Comparison of ENCODE assay signal across 20 cellular contexts in genomic region chr22:21796863-21797262, GRCh38.
DNase-seq lines count a peak whose midpoint lies in the region; ATAC-seq and TF ChIP-seq lines count a peak whose summit lies in the region.
"Had no signal": no experiment of that assay in that cellular context is flagged by ENCODE, and none has a peak within 500 bp of the region (broad histone marks: within the 10 kb centered on the region; RNA-seq: fewer than 3 reads in every experiment).

No MANE protein-coding gene starts in this region.

- DNase-seq in Right ventricle myocardium inferior (ENCODE audit: missing footprints), result no peak
- DNase-seq in cardiac septum (ENCODE audit: low spot score), result no peak
- DNase-seq in caudate nucleus (lab: John Stamatoyannopoulos, UW), result peak in 34 of 61 donors; percentile 2 to 74 (median 29)
- no peak for DNase-seq in memory B cell (ENCODE audit: low spot score in 2 of 2)
- DNase-seq in thyroid gland, result peak; percentile 45 to 47
- no peak for DNase-seq in naive thymus-derived CD8-positive, alpha-beta T cell
- no peak for DNase-seq in stimulated activated effector memory CD8-positive, alpha-beta T cell treated with anti-CD3 and anti-CD28 coated beads, Interleukin-12 subunit alpha, Interleukin-12 subunit beta, amount 100 ng/mL, for 72 hours (ENCODE audit: low spot score in 2 of 2)
- no peak for DNase-seq in aorta
- DNase-seq: activated CD4-positive, alpha-beta T cell treated with anti-CD3 and anti-CD28 coated beads for 4 hours; activated naive CD8-positive, alpha-beta T cell treated with anti-CD3 and anti-CD28 coated beads, Interleukin-2, amount 10 ng/mL, durations not matched to agents 7 days and 5 days; activated T-cell treated with anti-CD3 and anti-CD28 coated beads for 4 hours; DMS79; H9; heart right ventricle; left lung; NCI-H1694; stimulated activated naive CD8-positive, alpha-beta T cell treated with anti-CD3 and anti-CD28 coated beads, Interleukin-15, Interleukin-2, amounts not matched to agents 100 U/mL and 50 U/mL, for 24 hours had no signal

- no peak overlapping the region for H3K4me3 Mint-ChIP-seq in memory B cell
- H3K4me3 Mint-ChIP-seq in naive thymus-derived CD8-positive, alpha-beta T cell, result no peak overlapping the region
- H3K4me3 Mint-ChIP-seq in stimulated activated effector memory CD8-positive, alpha-beta T cell treated with anti-CD3 and anti-CD28 coated beads, Interleukin-12 subunit alpha, Interleukin-12 subunit beta, amount 100 ng/mL, for 72 hours, result no peak overlapping the region
- H3K4me3 Mint-ChIP-seq: activated naive CD8-positive, alpha-beta T cell treated with anti-CD3 and anti-CD28 coated beads, Interleukin-2, amount 10 ng/mL, durations not matched to agents 7 days and 5 days; H9 had no signal

- 50 to 60% methylated on average over 4 to 5 of the region's 5 CpGs for WGBS in thyroid gland, 2 donors
- WGBS in aorta, 2 donors, result 55 to 57% methylated on average over 5 of the region's 5 CpGs

- H3K27ac ChIP-seq in caudate nucleus (ENCODE audit: low read depth, low read length) (no peak overlapping the region), thyroid gland (peak overlapping the region; percentile 81 to 90 (median 88)), aorta (ENCODE audit: low read depth in 1 of 2, low read length in 2 of 2) (no peak overlapping the region)
- H3K27ac ChIP-seq: epithelial cell of prostate, KMS-11 had no signal

- H3K4me3 ChIP-seq in thyroid gland (replicated peaks in 1 of 3) (no peak overlapping the region), aorta (ENCODE audit: low read length in 2 of 2) (no peak overlapping the region)
- H3K4me3 ChIP-seq: heart right ventricle, left lung, smooth muscle cell had no signal

- peak; percentile 37 for ATAC-seq in Right ventricle myocardium inferior
- no peak for ATAC-seq in memory B cell (ENCODE audit: low read depth)
- no peak for ATAC-seq in naive thymus-derived CD8-positive, alpha-beta T cell
- ATAC-seq in stimulated activated effector memory CD8-positive, alpha-beta T cell treated with anti-CD3 and anti-CD28 coated beads, Interleukin-12 subunit alpha, Interleukin-12 subunit beta, amount 100 ng/mL, for 72 hours, result no peak
- no peak for ATAC-seq in aorta (ENCODE audit: low FRiP score)
- ATAC-seq: left lung; stimulated activated naive CD8-positive, alpha-beta T cell treated with anti-CD3 and anti-CD28 coated beads, Interleukin-15, Interleukin-2, amounts not matched to agents 100 U/mL and 50 U/mL, for 24 hours had no signal

- H3K9me3 ChIP-seq in thyroid gland (no peaks in the 10 kb centered on the region), aorta (ENCODE audit: control insufficient read depth, low read length) (no peaks in the 10 kb centered on the region)
- H3K9me3 ChIP-seq: heart right ventricle, left lung had no signal

- POLR2A ChIA-PET in naive thymus-derived CD8-positive, alpha-beta T cell (lab: Charles Lee), result no interaction called here

- peaks cover 3% of the 10 kb centered on the region for H3K4me1 Mint-ChIP-seq in memory B cell
- H3K4me1 Mint-ChIP-seq in naive thymus-derived CD8-positive, alpha-beta T cell, result peaks cover 0 to 7% (median 5%) of the 10 kb centered on the region in 4 donors
- peaks cover 16% of the 10 kb centered on the region for H3K4me1 Mint-ChIP-seq in stimulated activated effector memory CD8-positive, alpha-beta T cell treated with anti-CD3 and anti-CD28 coated beads, Interleukin-12 subunit alpha, Interleukin-12 subunit beta, amount 100 ng/mL, for 72 hours
- H3K4me1 Mint-ChIP-seq: H9 had no signal

- H3K27me3 ChIP-seq in thyroid gland, result no peaks in the 10 kb centered on the region
- H3K27me3 ChIP-seq in aorta (ENCODE audit: control insufficient read depth in 1 of 2, insufficient read depth in 2 of 2, low read length in 1 of 2), result no peaks in the 10 kb centered on the region
- H3K27me3 ChIP-seq: heart right ventricle, left lung had no signal

- no peaks in the 10 kb centered on the region for H3K9me3 Mint-ChIP-seq in memory B cell
- H3K9me3 Mint-ChIP-seq in naive thymus-derived CD8-positive, alpha-beta T cell, result no peaks in the 10 kb centered on the region
- no peaks in the 10 kb centered on the region for H3K9me3 Mint-ChIP-seq in stimulated activated effector memory CD8-positive, alpha-beta T cell treated with anti-CD3 and anti-CD28 coated beads, Interleukin-12 subunit alpha, Interleukin-12 subunit beta, amount 100 ng/mL, for 72 hours
- H3K9me3 Mint-ChIP-seq: activated naive CD8-positive, alpha-beta T cell treated with anti-CD3 and anti-CD28 coated beads, Interleukin-2, amount 10 ng/mL, durations not matched to agents 7 days and 5 days; H9 had no signal

- H3K36me3 Mint-ChIP-seq in memory B cell, result peaks cover 14% of the 10 kb centered on the region
- H3K36me3 Mint-ChIP-seq in naive thymus-derived CD8-positive, alpha-beta T cell, result peaks cover 0 to 69% (median 10%) of the 10 kb centered on the region in 3 donors
- peaks cover 84% of the 10 kb centered on the region for H3K36me3 Mint-ChIP-seq in stimulated activated effector memory CD8-positive, alpha-beta T cell treated with anti-CD3 and anti-CD28 coated beads, Interleukin-12 subunit alpha, Interleukin-12 subunit beta, amount 100 ng/mL, for 72 hours

- peaks cover 0 to 5% of the 10 kb centered on the region in 2 donors for H3K36me3 ChIP-seq in thyroid gland
- peaks cover 0 to 1% of the 10 kb centered on the region in 2 donors for H3K36me3 ChIP-seq in aorta (ENCODE audit: control insufficient read depth in 1 of 2, insufficient read depth in 2 of 2, low read length in 1 of 2)

- H3K4me1 ChIP-seq in thyroid gland (peaks cover 20 to 31% of the 10 kb centered on the region in 2 donors), aorta (ENCODE audit: control insufficient read depth in 1 of 2, insufficient read depth in 2 of 2, low read length in 2 of 2) (peaks cover 0 to 2% of the 10 kb centered on the region in 2 donors)
- H3K4me1 ChIP-seq: left lung had no signal

- peak overlapping the region; percentile 32 for H3K27ac Mint-ChIP-seq in memory B cell
- peak overlapping the region in 5 of 10 donors; percentile 3 to 75 (median 16) for H3K27ac Mint-ChIP-seq in naive thymus-derived CD8-positive, alpha-beta T cell
- no peak overlapping the region for H3K27ac Mint-ChIP-seq in stimulated activated effector memory CD8-positive, alpha-beta T cell treated with anti-CD3 and anti-CD28 coated beads, Interleukin-12 subunit alpha, Interleukin-12 subunit beta, amount 100 ng/mL, for 72 hours
- H3K27ac Mint-ChIP-seq: activated naive CD8-positive, alpha-beta T cell treated with anti-CD3 and anti-CD28 coated beads, Interleukin-2, amount 10 ng/mL, durations not matched to agents 7 days and 5 days had no signal

- no peak for TF ChIP-seq CTCF in thyroid gland (IDR thresholded peaks at IDR 0.05)

- TF ChIP-seq POLR2A in thyroid gland (IDR thresholded peaks at IDR 0.05), result peak in 1 of 2 donors; percentile 34

- intact Hi-C loops in Right ventricle myocardium inferior (cut with DNase I) (loop anchor here (5.0 kb wide), 1 partner anchor 70 kb away; the partner anchor contains the start of gene MAPK1), cardiac septum (cut with DNase I) (loop anchor here (5.0 kb wide), 2 partner anchors 70 to 120 kb away; partner anchors contain the start of gene MAPK1), thyroid gland (cut with DNase I) (no loop called here), aorta (cut with DNase I) (no loop called here)

- no peaks in the 10 kb centered on the region for H3K27me3 Mint-ChIP-seq in memory B cell
- no peaks in the 10 kb centered on the region for H3K27me3 Mint-ChIP-seq in naive thymus-derived CD8-positive, alpha-beta T cell
- H3K27me3 Mint-ChIP-seq: activated naive CD8-positive, alpha-beta T cell treated with anti-CD3 and anti-CD28 coated beads, Interleukin-2, amount 10 ng/mL, durations not matched to agents 7 days and 5 days had no signal

Comparison
In these comparisons a context has a peak if more than half of its experiments do, and no peak if none do; other contexts are left out.
1. DNase-seq: peak in caudate nucleus (34 of 61) and thyroid gland (2 of 2); none in Right ventricle myocardium inferior (single experiment), cardiac septum (single experiment), memory B cell (0 of 2), naive thymus-derived CD8-positive, alpha-beta T cell (0 of 10), stimulated activated effector memory CD8-positive, alpha-beta T cell treated with anti-CD3 and anti-CD28 coated beads, Interleukin-12 subunit alpha, Interleukin-12 subunit beta, amount 100 ng/mL, for 72 hours (0 of 2) and aorta (0 of 2).
2. H3K27ac ChIP-seq: peak in thyroid gland (3 of 3); none in caudate nucleus (single experiment) and aorta (0 of 2).
3. intact Hi-C loops: an anchor here in Right ventricle myocardium inferior (5.0 kb wide) and cardiac septum (5.0 kb wide); none called in thyroid gland and aorta.